ENCODE assay signal across 26 cellular contexts in the genomic region with DNA sequence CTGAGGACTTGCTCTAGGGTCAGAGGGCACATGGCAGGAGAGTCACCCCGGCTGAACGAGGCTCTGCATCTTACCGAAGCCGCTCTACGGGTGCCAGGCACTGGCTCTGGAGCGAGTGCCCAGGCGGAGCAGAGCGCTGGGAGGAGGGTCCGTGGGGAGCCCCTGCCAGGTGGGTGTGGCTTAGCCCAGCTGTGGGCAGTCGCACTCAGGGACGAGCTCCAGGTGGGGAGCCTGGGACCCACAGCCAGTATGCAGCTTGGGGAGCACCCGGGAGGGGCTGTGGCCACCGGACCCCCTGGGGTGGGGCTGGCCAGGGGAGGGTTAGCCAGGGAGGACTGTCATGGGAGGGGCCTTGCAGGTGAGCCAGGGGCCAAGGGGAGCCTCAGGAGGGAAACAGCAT. TPM values are rescaled to one million over a fixed set of nuclear protein-coding genes. Genes with fewer than 3 reads are reported as not detected.
DNase-seq lines count a peak whose midpoint lies in the region; ATAC-seq and TF ChIP-seq lines count a peak whose summit lies in the region.
"Had no signal": no experiment of that assay in that cellular context is flagged by ENCODE, and none has a peak within 500 bp of the region (broad histone marks: within the 10 kb centered on the region; RNA-seq: fewer than 3 reads in every experiment).

No MANE protein-coding gene starts in this region.

- TF ChIP-seq CTCF in HEK293 (tag by site-specific recombination; IDR thresholded peaks at IDR 0.05) (no peak), Panc1 (IDR thresholded peaks at IDR 0.05) (no peak), hepatocyte (IDR thresholded peaks at IDR 0.05; ENCODE audit: poor library complexity) (no peak), retinal pigment epithelial cell (conservative IDR thresholded peaks at IDR 0.05; ENCODE audit: low read depth, low read length) (no peak)

- 78% methylated on average over 12 of the region's 13 CpGs for whole genome bisulfite sequencing in hepatocyte (ENCODE audit: low lambda C conversion rate, missing lambda C conversion rate)

- H3K27me3 ChIP-seq in Panc1 (ENCODE audit: control insufficient read depth, insufficient read depth, low read length) = no peaks in the 10 kb centered on the region
- H3K27me3 ChIP-seq in hepatocyte = no peaks in the 10 kb centered on the region
- H3K27me3 ChIP-seq: Peyer's patch had no signal

- H3K79me2 ChIP-seq in hepatocyte = peaks cover 36% of the 10 kb centered on the region

- H4K20me1 ChIP-seq in hepatocyte (ENCODE audit: insufficient read depth, poor library complexity, severe bottlenecking) = no peaks in the 10 kb centered on the region

- H3K36me3 ChIP-seq in HEK293 (ENCODE audit: control insufficient read depth in 2 of 2, insufficient read depth in 1 of 2, low read length in 2 of 2) (peaks cover 0 to 50% of the 10 kb centered on the region in 2 experiments; a peak in 1 of 3 replicates), Panc1 (ENCODE audit: control insufficient read depth, insufficient read depth, low read length) (no peaks in the 10 kb centered on the region; the same call in 1 of the 2 replicates), hepatocyte (replicated peaks; ENCODE audit: insufficient read depth, low read depth) (no peaks in the 10 kb centered on the region)
- H3K36me3 ChIP-seq: gastrocnemius medialis, Peyer's patch had no signal

- H2AFZ ChIP-seq in hepatocyte = no peak overlapping the region

- no peak for ATAC-seq in Panc1
- no peak for ATAC-seq in HG03196 (IDR thresholded peaks at IDR 0.05; ENCODE audit: unreplicated experiment)
- ATAC-seq in SK-N-SH treated with all-trans-retinoic acid at 6 μM for 48 hours = no peak
- ATAC-seq: activated naive CD8-positive, alpha-beta T cell treated with anti-CD3 and anti-CD28 coated beads, Interleukin-2, amount 50 U/mL, for 24 hours; esophagus mucosa; gastrocnemius medialis; left colon; stimulated activated naive CD8-positive, alpha-beta T cell treated with anti-CD3 and anti-CD28 coated beads, Interleukin-15, amount 100 ng/mL, for 72 hours had no signal

- H3K27ac ChIP-seq in HEK293 (ENCODE audit: extremely low read depth, low read depth, low read length) (no peak overlapping the region), Panc1 (ENCODE audit: low read length) (peak overlapping the region; percentile 13; the same call in 1 of the 2 replicates), hepatocyte (peak overlapping the region; percentile 58)
- H3K27ac ChIP-seq: gastrocnemius medialis, Peyer's patch, SK-N-MC had no signal

- CTCF ChIA-PET in HEK293 (lab: Yijun Ruan, JAX) (interaction anchor here (0.6 to 2.0 kb wide), 4 partner anchors 21 to 591 kb away, joined by 4 to 8 read pairs (median 4); no protein-coding TSS in a partner anchor), Panc1 (lab: Charles Lee) (no interaction called here)

- H3K9me2 ChIP-seq in hepatocyte (replicated peaks; ENCODE audit: insufficient read depth) = no peaks in the 10 kb centered on the region

- H3K9me3 ChIP-seq in HEK293 (ENCODE audit: control insufficient read depth, insufficient read depth, low read depth, low read length) = no peaks in the 10 kb centered on the region
- H3K9me3 ChIP-seq in Panc1 (ENCODE audit: control insufficient read depth, insufficient read depth, low read depth, low read length) = no peaks in the 10 kb centered on the region
- no peaks in the 10 kb centered on the region for H3K9me3 ChIP-seq in hepatocyte (ENCODE audit: low read depth)
- H3K9me3 ChIP-seq: gastrocnemius medialis, Peyer's patch had no signal

- DNase-seq in Panc1 (ENCODE audit: low read depth, low spot score) = no peak
- DNase-seq in hepatocyte (ENCODE audit: low spot score) = no peak
- DNase-seq in retinal pigment epithelial cell (ENCODE audit: low read depth) = no peak
- DNase-seq in GF-D8 (lab: John Stamatoyannopoulos, UW) = no peak
- DNase-seq in NK-92 (lab: John Stamatoyannopoulos, UW; ENCODE audit: unreplicated experiment) = no peak
- DNase-seq: activated CD4-positive, alpha-beta T cell treated with anti-CD3 and anti-CD28 coated beads, Interleukin-2, amount 50 U/mL, for 4 hours; activated CD8-positive, alpha-beta memory T cell treated with anti-CD3 and anti-CD28 coated beads, Interleukin-2, amount 50 U/mL, for 48 hours; activated naive CD8-positive, alpha-beta T cell treated with anti-CD3 and anti-CD28 coated beads, Interleukin-2, amount 50 U/mL, for 24 hours; AML-193; COR-L47; gastrocnemius medialis; KG1; left colon; NCI-H187; NCI-H774; Peyer's patch; stimulated activated CD4-positive, alpha-beta T cell treated with anti-CD3 and anti-CD28 coated beads, Interleukin-4, amount 100 ng/mL, for 1 hour; stimulated activated naive CD8-positive, alpha-beta T cell treated with anti-CD3 and anti-CD28 coated beads, Interleukin-15, amount 100 ng/mL, for 72 hours; WERI-Rb-1 had no signal

- intact Hi-C loops in Panc1 (cut with micrococcal nuclease; ENCODE audit: unreplicated experiment) = no loop called here

- H3K4me3 ChIP-seq in HEK293 (ENCODE audit: low read depth, low read length) (no peak overlapping the region), Panc1 (ENCODE audit: low read depth in 2 of 2, low read length in 2 of 2) (no peak overlapping the region), hepatocyte (no peak overlapping the region), retinal pigment epithelial cell (ENCODE audit: low read length) (peak overlapping the region; percentile 10)
- H3K4me3 ChIP-seq: gastrocnemius medialis, Peyer's patch, SK-N-MC had no signal

- H3K4me2 ChIP-seq in hepatocyte = peak overlapping the region; percentile 97

- BruUV-seq in Panc1 (replicated peaks; lab: Mats Ljungman, UMichigan) = no TSS peak

- in situ Hi-C loops in Panc1 (cut with HindIII; ENCODE audit: low pct_unique_long_range_greater_than_20kb, low sequenced_read_pairs) = no loop called here

- POLR2A ChIA-PET in HEK293 (lab: Yijun Ruan, JAX) (no interaction called here), Panc1 (lab: Charles Lee) (no interaction called here)

- H3K4me1 ChIP-seq in HEK293 (ENCODE audit: control insufficient read depth, insufficient read depth, low read length) (peaks cover 3% of the 10 kb centered on the region; the same call in 1 of the 2 replicates), Panc1 (ENCODE audit: control insufficient read depth, insufficient read depth, low read length) (peaks cover 43% of the 10 kb centered on the region), hepatocyte (ENCODE audit: insufficient read depth) (peaks cover 39% of the 10 kb centered on the region)

TF ChIP-seq in HEK293, 187 proteins besides CTCF, POLR2A, EP300 and RAD21 (continues in another document):
- TF ChIP-seq KLF9 (tag by site-specific recombination; IDR thresholded peaks at IDR 0.05; ENCODE audit: low read depth) (peak; percentile 41), KLF1 (tag by site-specific recombination; IDR thresholded peaks at IDR 0.05) (0 out of 2 replicates have a peak, but pooled peaks have one; percentile 8), ZNF138 (tag by site-specific recombination; IDR thresholded peaks at IDR 0.05; ENCODE audit: borderline replicate concordance) (no peak), WT1 (tag by site-specific recombination; IDR thresholded peaks at IDR 0.05) (no peak)
- TF ChIP-seq, protein P1, sequence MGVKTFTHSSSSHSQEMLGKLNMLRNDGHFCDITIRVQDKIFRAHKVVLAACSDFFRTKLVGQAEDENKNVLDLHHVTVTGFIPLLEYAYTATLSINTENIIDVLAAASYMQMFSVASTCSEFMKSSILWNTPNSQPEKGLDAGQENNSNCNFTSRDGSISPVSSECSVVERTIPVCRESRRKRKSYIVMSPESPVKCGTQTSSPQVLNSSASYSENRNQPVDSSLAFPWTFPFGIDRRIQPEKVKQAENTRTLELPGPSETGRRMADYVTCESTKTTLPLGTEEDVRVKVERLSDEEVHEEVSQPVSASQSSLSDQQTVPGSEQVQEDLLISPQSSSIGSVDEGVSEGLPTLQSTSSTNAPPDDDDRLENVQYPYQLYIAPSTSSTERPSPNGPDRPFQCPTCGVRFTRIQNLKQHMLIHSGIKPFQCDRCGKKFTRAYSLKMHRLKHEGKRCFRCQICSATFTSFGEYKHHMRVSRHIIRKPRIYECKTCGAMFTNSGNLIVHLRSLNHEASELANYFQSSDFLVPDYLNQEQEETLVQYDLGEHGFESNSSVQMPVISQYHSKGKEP (tag by site-specific recombination; IDR thresholded peaks at IDR 0.05) = no peak

TF ChIP-seq in SK-N-SH treated with all-trans-retinoic acid at 6 μM for 48 hours, 23 proteins besides CTCF, POLR2A, EP300 and RAD21 (continues in another document):
- TF ChIP-seq, protein P2, sequence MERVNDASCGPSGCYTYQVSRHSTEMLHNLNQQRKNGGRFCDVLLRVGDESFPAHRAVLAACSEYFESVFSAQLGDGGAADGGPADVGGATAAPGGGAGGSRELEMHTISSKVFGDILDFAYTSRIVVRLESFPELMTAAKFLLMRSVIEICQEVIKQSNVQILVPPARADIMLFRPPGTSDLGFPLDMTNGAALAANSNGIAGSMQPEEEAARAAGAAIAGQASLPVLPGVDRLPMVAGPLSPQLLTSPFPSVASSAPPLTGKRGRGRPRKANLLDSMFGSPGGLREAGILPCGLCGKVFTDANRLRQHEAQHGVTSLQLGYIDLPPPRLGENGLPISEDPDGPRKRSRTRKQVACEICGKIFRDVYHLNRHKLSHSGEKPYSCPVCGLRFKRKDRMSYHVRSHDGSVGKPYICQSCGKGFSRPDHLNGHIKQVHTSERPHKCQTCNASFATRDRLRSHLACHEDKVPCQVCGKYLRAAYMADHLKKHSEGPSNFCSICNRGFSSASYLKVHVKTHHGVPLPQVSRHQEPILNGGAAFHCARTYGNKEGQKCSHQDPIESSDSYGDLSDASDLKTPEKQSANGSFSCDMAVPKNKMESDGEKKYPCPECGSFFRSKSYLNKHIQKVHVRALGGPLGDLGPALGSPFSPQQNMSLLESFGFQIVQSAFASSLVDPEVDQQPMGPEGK (CRISPR knock-in tag; IDR thresholded peaks at IDR 0.05; ENCODE audit: borderline replicate concordance) = no peak
- no peak for TF ChIP-seq TOX (CRISPR knock-in tag; IDR thresholded peaks at IDR 0.05; ENCODE audit: borderline replicate concordance)
- TF ChIP-seq GLIS3 (CRISPR knock-in tag; IDR thresholded peaks at IDR 0.05) = no peak
- no peak for TF ChIP-seq ZFP3 (CRISPR knock-in tag; IDR thresholded peaks at IDR 0.05)

RNA-seq across cellular contexts. Expression of a gene that starts 3.8 kb away (rescaled TPM):
- total RNA-seq in Panc1 (2021; ENCODE audit: unreplicated experiment) (153 TPM), hepatocyte (51.8 and 81.8 TPM in 2 replicates)
- polyA plus RNA-seq in Panc1 (2012; ENCODE audit: insufficient read length) = 160 TPM
- polyA plus RNA-seq in hepatocyte = 53.3 and 61.2 TPM in 2 replicates

RNA-seq across cellular contexts. Expression of a gene that starts 10.4 kb away (rescaled TPM):
- total RNA-seq in Panc1 (2021; ENCODE audit: unreplicated experiment) = 102 TPM
- polyA plus RNA-seq in Panc1 (2012; ENCODE audit: insufficient read length) = 82.4 TPM
- 62.3 and 86.0 TPM in 2 replicates for total RNA-seq in hepatocyte
- 88.5 and 89.6 TPM in 2 replicates for polyA plus RNA-seq in hepatocyte

RNA-seq across cellular contexts. Expression of a gene that starts 23.8 kb away (rescaled TPM):
- total RNA-seq in Panc1 (2021; ENCODE audit: unreplicated experiment) (74.2 TPM), hepatocyte (21.4 and 28.7 TPM in 2 replicates)
- polyA plus RNA-seq in Panc1 (2012; ENCODE audit: insufficient read length) = 67.0 TPM
- polyA plus RNA-seq in hepatocyte = 74.5 and 107 TPM in 2 replicates

RNA-seq across cellular contexts. Expression of a gene that starts 41.8 kb away (rescaled TPM):
- total RNA-seq in Panc1 (2021; ENCODE audit: unreplicated experiment) = 1.5 TPM
- polyA plus RNA-seq in Panc1 (2012; ENCODE audit: insufficient read length) = 4.7 TPM
- not detected in 2 replicates for total RNA-seq in hepatocyte
- 1.3 and 1.6 TPM in 2 replicates for polyA plus RNA-seq in hepatocyte
- total RNA-seq: esophagus mucosa, pulmonary artery endothelial cell had no signal
- polyA plus RNA-seq: neural cell had no signal

RNA-seq across cellular contexts. Expression of a gene that starts 50.4 kb away (rescaled TPM):
- 0.08 TPM for total RNA-seq in Panc1 (2021; ENCODE audit: unreplicated experiment)
- not detected for polyA plus RNA-seq in Panc1 (2012; ENCODE audit: insufficient read length)
- 0.08 and 0.43 TPM in 2 replicates for total RNA-seq in hepatocyte
- polyA plus RNA-seq in hepatocyte = 0.88 and 2.6 TPM in 2 replicates
- total RNA-seq: gastrocnemius medialis, pulmonary artery endothelial cell had no signal
- polyA plus RNA-seq: neural cell had no signal
